Comparison of ENCODE assay signal across 8 cellular contexts in genomic region chr22:43955040-43955882, GRCh38. TPM values are rescaled to one million over a fixed set of nuclear protein-coding genes. Genes with fewer than 3 reads are reported as not detected.
DNase-seq lines count a peak whose midpoint lies in the region; TF ChIP-seq lines count a peak whose summit lies in the region.

Gene SAMM50 (plus strand): TSS chr22:43955442. CDS start chr22:43955578, 136 bp downstream.

- no peaks in the 10 kb centered on the region for H3K36me3 ChIP-seq in GM23248 (ENCODE audit: low read depth)

- H3K27ac Mint-ChIP-seq in nephron: peak within 1 kb of the TSS; percentile 88 to 95 (median 93)
- peak within 1 kb of the TSS; percentile 88 for H3K27ac Mint-ChIP-seq in stimulated activated naive CD8-positive, alpha-beta T cell treated with anti-CD3 and anti-CD28 coated beads, Interleukin-15, Interleukin-2, amounts not matched to agents 100 ng/mL and 50 ng/mL, for 24 hours

- peak within 1 kb of the TSS; percentile 78 for H2AFZ ChIP-seq in GM23248

- H3K79me2 ChIP-seq in GM23248 (ENCODE audit: insufficient read depth): peaks cover 57% of the 10 kb centered on the region

- H3K27me3 ChIP-seq in GM23248 (replicated peaks; ENCODE audit: insufficient read depth): no peaks in the 10 kb centered on the region

- H3K9me2 ChIP-seq in GM23248 (ENCODE audit: insufficient read depth): no peaks in the 10 kb centered on the region

- peak within 1 kb of the TSS; percentile 89 for H3K9ac ChIP-seq in GM23248

- peaks cover 10% of the 10 kb centered on the region for H3K4me1 ChIP-seq in GM23248 (ENCODE audit: insufficient read depth)

- TF ChIP-seq CTCF in fibroblast of pulmonary artery (IDR thresholded peaks at IDR 0.05; ENCODE audit: low read length, missing control alignments) (no peak), nephron (IDR thresholded peaks at IDR 0.05; ENCODE audit: unreplicated experiment in 3 of 3) (no peak)

- peak within 1 kb of the TSS; percentile 88 for H3K4me3 ChIP-seq in GM23248
- peak within 1 kb of the TSS; percentile 93 for H3K4me3 ChIP-seq in fibroblast of pulmonary artery (replicated peaks; ENCODE audit: low read depth, low read length)

- H3K36me3 Mint-ChIP-seq in nephron (ENCODE audit: low read depth): peaks cover 13% of the 10 kb centered on the region
- H3K36me3 Mint-ChIP-seq in stimulated activated naive CD8-positive, alpha-beta T cell treated with anti-CD3 and anti-CD28 coated beads, Interleukin-15, Interleukin-2, amounts not matched to agents 100 ng/mL and 50 ng/mL, for 24 hours (ENCODE audit: low read depth): peaks cover 14% of the 10 kb centered on the region

- in situ Hi-C loops in GM23248 (cut with MboI): no loop called here

- 1% methylated on average over 57 to 74 of the region's 74 CpGs for WGBS in GM23248 (ENCODE audit: low coverage in 1 of 2, low lambda C conversion rate in 2 of 2, missing lambda C conversion rate in 2 of 2), 2 experiments

- H3K4me2 ChIP-seq in GM23248 (ENCODE audit: unreplicated experiment): peak within 1 kb of the TSS; percentile 84

- H3K9me3 Mint-ChIP-seq in nephron: no peaks in the 10 kb centered on the region
- H3K9me3 Mint-ChIP-seq in stimulated activated naive CD8-positive, alpha-beta T cell treated with anti-CD3 and anti-CD28 coated beads, Interleukin-15, Interleukin-2, amounts not matched to agents 100 ng/mL and 50 ng/mL, for 24 hours: no peaks in the 10 kb centered on the region

- H3K9me3 ChIP-seq in GM23248 (ENCODE audit: low read depth): no peaks in the 10 kb centered on the region

- peak within 1 kb of the TSS; percentile 83 for H3K27ac ChIP-seq in GM23248

- peak within 1 kb of the TSS; percentile 89 to 97 (median 95) for H3K4me3 Mint-ChIP-seq in nephron
- peak within 1 kb of the TSS; percentile 94 for H3K4me3 Mint-ChIP-seq in stimulated activated naive CD8-positive, alpha-beta T cell treated with anti-CD3 and anti-CD28 coated beads, Interleukin-15, Interleukin-2, amounts not matched to agents 100 ng/mL and 50 ng/mL, for 24 hours

- peaks cover 32% of the 10 kb centered on the region for H3K4me1 Mint-ChIP-seq in nephron
- peaks cover 37% of the 10 kb centered on the region for H3K4me1 Mint-ChIP-seq in stimulated activated naive CD8-positive, alpha-beta T cell treated with anti-CD3 and anti-CD28 coated beads, Interleukin-15, Interleukin-2, amounts not matched to agents 100 ng/mL and 50 ng/mL, for 24 hours (ENCODE audit: low read depth)

- H4K20me1 ChIP-seq in GM23248 (ENCODE audit: insufficient read depth): no peaks in the 10 kb centered on the region

- peaks cover 17% of the 10 kb centered on the region; the same call in 1 of the 2 replicates for H3F3A ChIP-seq in GM23248 (ENCODE audit: insufficient read depth)

- no peaks in the 10 kb centered on the region for H3K27me3 Mint-ChIP-seq in nephron (ENCODE audit: low read depth)
- H3K27me3 Mint-ChIP-seq in stimulated activated naive CD8-positive, alpha-beta T cell treated with anti-CD3 and anti-CD28 coated beads, Interleukin-15, Interleukin-2, amounts not matched to agents 100 ng/mL and 50 ng/mL, for 24 hours: peaks cover 6% of the 10 kb centered on the region

- DNase-seq in Daoy (ENCODE audit: low read depth) (peak; percentile 94), GM23248 (peak; percentile 98), Kasumi-1 (lab: John Stamatoyannopoulos, UW) (peak; percentile 83 to 89), SHP77 (lab: John Stamatoyannopoulos, UW) (peak; percentile 80 to 90), fibroblast of pulmonary artery (ENCODE audit: low read depth) (peak; percentile 92)
- DNase-seq in activated effector memory CD4-positive, alpha-beta T cell treated with Interleukin-2 at 50 U/mL for 16 hours: peak; percentile 87

RNA-seq across cellular contexts. Expression of gene SAMM50, which starts in this region (rescaled TPM):
- total RNA-seq in Daoy (2014; rRNA removed; shearing (Covaris generic)): 45.1 and 56.7 TPM in 2 replicates
- total RNA-seq in GM23248 (2014; rRNA removed; shearing (Covaris generic)): 37.8 and 48.3 TPM in 2 replicates
- 73.7 and 73.8 TPM in 2 replicates for polyA plus RNA-seq in GM23248 (2016; fragmentation: Nextera tagmentation; extraction: Ambion mirVana)

Comparison
In these comparisons a context has a peak if more than half of its experiments do, and no peak if none do; other contexts are left out.
1. Peak in every context shown above with its lines: DNase-seq, H3K4me3 ChIP-seq and H3K27ac ChIP-seq.